ENCODE assay signal across 1 cellular context in the genomic region with DNA sequence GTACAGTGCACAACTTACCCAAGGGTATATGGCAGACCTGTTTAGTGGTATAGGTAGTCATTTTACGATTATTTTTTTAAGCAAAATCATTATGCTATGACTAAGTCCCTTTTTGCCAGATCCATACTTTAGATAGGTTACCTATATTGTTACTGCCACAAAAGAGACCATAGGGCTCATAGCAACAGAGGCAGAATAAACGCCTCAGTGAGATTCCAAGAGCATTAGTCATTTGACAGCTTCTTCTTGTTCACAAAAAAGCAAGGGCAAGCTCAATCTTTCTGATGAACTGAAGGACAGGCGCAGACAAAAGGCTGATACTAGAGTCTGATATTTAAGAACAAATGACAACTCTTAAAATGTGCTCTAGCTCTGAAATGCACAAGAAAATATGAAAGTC.
TF ChIP-seq lines count a peak whose summit lies in the region.

No MANE protein-coding gene starts in this region.

TF ChIP-seq in H1, 55 proteins besides CTCF, POLR2A, EP300 and RAD21:
- no peak for TF ChIP-seq POLR2AphosphoS5 (IDR thresholded peaks at IDR 0.05; ENCODE audit: low read depth, low read length)
- no peak for TF ChIP-seq BACH1 (IDR thresholded peaks at IDR 0.05; ENCODE audit: low read length)
- TF ChIP-seq RXRA (IDR thresholded peaks at IDR 0.05; ENCODE audit: insufficient read depth, low read depth, low read length), result no peak
- no peak for TF ChIP-seq EZH2 (IDR thresholded peaks at IDR 0.05; ENCODE audit: low read depth, low read length, severe bottlenecking)
- TF ChIP-seq YY1 (IDR thresholded peaks at IDR 0.05; ENCODE audit: low read depth, low read length), result no peak
- TF ChIP-seq SP4 (IDR thresholded peaks at IDR 0.05; ENCODE audit: low read length), result no peak
- TF ChIP-seq JUND (IDR thresholded peaks at IDR 0.05; ENCODE audit: low read length), result peak; percentile 81
